Comparison of ENCODE assay signal across 11 cellular contexts in the genomic region with DNA sequence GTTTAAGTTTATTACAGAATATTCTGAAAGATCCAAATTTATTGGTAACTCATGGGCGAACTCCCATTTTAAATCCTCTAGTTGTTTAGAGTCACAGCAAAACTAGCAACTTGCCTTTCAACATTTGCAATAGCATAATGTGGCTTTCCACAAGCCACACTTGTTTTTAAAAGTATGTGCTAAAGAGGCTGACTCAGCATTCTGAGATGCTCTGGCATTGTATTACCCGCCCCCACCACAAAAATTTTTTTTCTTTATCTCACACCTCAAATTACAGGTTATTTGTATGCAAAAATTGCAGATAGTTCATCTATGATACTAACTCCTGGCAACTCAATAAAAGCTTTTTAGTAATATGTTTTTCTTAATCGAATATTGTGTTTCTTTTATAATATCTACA. TPM values are rescaled to one million over a fixed set of nuclear protein-coding genes. Genes with fewer than 3 reads are reported as not detected.
"Had no signal": no experiment of that assay in that cellular context is flagged by ENCODE, and none has a peak within 500 bp of the region (broad histone marks: within the 10 kb centered on the region; RNA-seq: fewer than 3 reads in every experiment).

No MANE protein-coding gene starts in this region.

RNA-seq across cellular contexts. Expression of a gene that starts 2.4 kb away (rescaled TPM):
- total RNA-seq: activated CD8-positive, alpha-beta T cell treated with anti-CD3 and anti-CD28 coated beads, Interleukin-2, amount 10 ng/mL, durations not matched to agents 7 days and 5 days; T-helper 17 cell had no signal

RNA-seq across cellular contexts. Expression of a gene that starts 59.7 kb away (rescaled TPM):
- total RNA-seq: activated CD4-positive, alpha-beta memory T cell treated with anti-CD3 and anti-CD28 coated beads for 36 hours; activated CD4-positive, alpha-beta T cell treated with anti-CD3 and anti-CD28 coated beads for 36 hours; activated CD4-positive, alpha-beta T cell treated with anti-CD3 and anti-CD28 coated beads, Interleukin-2, amount 10 ng/mL, durations not matched to agents 24 days and 14 days; activated CD8-positive, alpha-beta memory T cell treated with anti-CD3 and anti-CD28 coated beads for 36 hours; activated CD8-positive, alpha-beta memory T cell treated with anti-CD3 and anti-CD28 coated beads, Interleukin-2, amount 10 ng/mL, durations not matched to agents 7 days and 5 days; activated CD8-positive, alpha-beta T cell treated with anti-CD3 and anti-CD28 coated beads, Interleukin-2, amount 10 ng/mL, durations not matched to agents 7 days and 5 days; activated naive CD4-positive, alpha-beta T cell treated with anti-CD3 and anti-CD28 coated beads for 36 hours; activated naive CD8-positive, alpha-beta T cell treated with anti-CD3 and anti-CD28 coated beads for 36 hours; activated T-helper 1 cell treated with anti-CD3 and anti-CD28 coated beads, Interleukin-12 subunit alpha, Interleukin-12 subunit beta, Interleukin-2, Interleukin-4 antibody, amounts not matched to agents 30 ng/mL and 10 ng/mL and 1 ng/mL, durations not matched to agents 14 hours and 24 hours and 36 hours; activated T-helper 2 cell treated with anti-CD3 and anti-CD28 coated beads, Interferon-gamma antibody, Interleukin-2, Interleukin-4, amounts not matched to agents 10 μg/mL and 5 μg/mL and 100 μg/mL, durations not matched to agents 14 hours and 24 hours and 36 hours; T-helper 17 cell had no signal
